1 cellular context compared by ENCODE assay signal in the genomic region with DNA sequence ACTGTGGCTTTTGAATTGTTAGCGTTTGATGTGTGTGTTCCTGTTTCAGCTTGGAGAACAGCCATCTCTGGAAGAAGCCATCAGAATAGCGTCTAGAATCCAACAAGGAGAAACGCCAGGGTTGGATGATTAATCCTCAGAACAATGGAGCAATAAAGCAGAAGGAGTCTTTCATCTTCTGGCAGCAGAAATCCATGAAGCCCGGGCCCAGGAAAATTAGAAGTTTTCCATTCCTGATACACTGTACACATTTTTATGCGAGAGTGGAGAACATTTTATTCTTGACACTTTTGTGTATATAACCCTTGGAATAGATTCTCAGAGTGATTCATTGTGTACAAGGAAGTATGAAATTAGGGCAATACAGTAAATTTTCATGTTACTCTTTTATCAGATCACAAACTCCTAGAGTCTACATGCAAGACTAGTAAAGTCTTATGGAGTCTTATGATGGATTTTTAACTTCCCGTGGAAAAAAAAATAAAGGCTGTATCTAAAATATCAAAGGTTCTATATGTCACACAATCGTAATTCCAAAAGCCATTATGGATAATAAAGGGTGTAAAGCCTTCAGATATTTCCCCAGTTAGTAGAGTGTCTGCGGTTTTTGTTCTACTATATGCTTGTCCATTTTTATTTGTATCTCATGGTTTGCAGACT.
TF ChIP-seq lines count a peak whose summit lies in the region.

No MANE protein-coding gene starts in this region.

TF ChIP-seq in HepG2, 621 proteins besides CTCF, POLR2A, EP300 and RAD21 (continued from another document):
- no peak for TF ChIP-seq LCORL (IDR thresholded peaks at IDR 0.05)
- no peak for TF ChIP-seq LCORL (CRISPR knock-in tag; IDR thresholded peaks at IDR 0.05)
